ENCODE assay signal across 14 cellular contexts in the genomic region with DNA sequence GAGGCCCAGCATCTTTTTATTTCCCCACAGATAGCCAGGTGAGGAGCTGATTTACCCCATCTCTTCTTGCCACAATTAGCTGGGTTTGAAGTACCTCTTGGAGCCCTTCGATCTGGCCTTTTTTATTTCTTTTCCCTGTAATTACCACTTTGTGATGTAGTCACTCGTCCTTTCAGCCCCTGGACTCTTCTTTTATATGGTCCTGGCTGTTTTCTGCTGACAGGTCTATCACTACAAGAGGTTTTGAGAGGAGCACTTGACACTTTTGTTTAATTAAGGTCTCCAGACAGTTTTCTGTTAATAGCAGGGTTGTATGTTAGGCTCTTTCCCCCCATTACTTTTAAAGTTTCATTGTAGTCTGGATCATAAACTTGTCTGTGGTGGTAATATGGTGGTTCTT. TPM values are rescaled to one million over a fixed set of nuclear protein-coding genes. Genes with fewer than 3 reads are reported as not detected.
DNase-seq lines count a peak whose midpoint lies in the region; ATAC-seq and TF ChIP-seq lines count a peak whose summit lies in the region.
"Had no signal": no experiment of that assay in that cellular context is flagged by ENCODE, and none has a peak within 500 bp of the region (broad histone marks: within the 10 kb centered on the region; RNA-seq: fewer than 3 reads in every experiment).

No MANE protein-coding gene starts in this region.

- peaks cover 56 to 83% (median 65%) of the 10 kb centered on the region in 4 donors for H3K4me1 Mint-ChIP-seq in CD4-positive, alpha-beta memory T cell
- H3K4me1 Mint-ChIP-seq in memory B cell, result peaks cover 51% of the 10 kb centered on the region

- WGBS in aorta, 2 donors, result 79 to 81% methylated on average over 2 of the region's 2 CpGs

- peaks cover 0 to 3% of the 10 kb centered on the region in 2 donors for H3K36me3 Mint-ChIP-seq in CD4-positive, alpha-beta memory T cell
- peaks cover 6% of the 10 kb centered on the region for H3K36me3 Mint-ChIP-seq in memory B cell

- DNase-seq in CD4-positive, alpha-beta memory T cell, result no peak
- DNase-seq in HEK293T (ENCODE audit: extremely low spot score) (no peak), NCI-H2227 (lab: John Stamatoyannopoulos, UW; ENCODE audit: unreplicated experiment) (peak; percentile 70), memory B cell (ENCODE audit: low spot score in 2 of 2) (no peak), aorta (no peak), T1000 (lab: John Stamatoyannopoulos, UW) (no peak)
- DNase-seq: BE2C, H7, IMR-90, NCI-H146, NCI-H524 treated with DMSO at 0.1 percent for 48 hours, PC-3 had no signal

- no peak overlapping the region for H3K4me3 Mint-ChIP-seq in CD4-positive, alpha-beta memory T cell
- H3K4me3 Mint-ChIP-seq in memory B cell, result no peak overlapping the region

- no peaks in the 10 kb centered on the region for H3K27me3 Mint-ChIP-seq in CD4-positive, alpha-beta memory T cell
- no peaks in the 10 kb centered on the region for H3K27me3 Mint-ChIP-seq in memory B cell

- H3K27ac ChIP-seq in CD4-positive, alpha-beta memory T cell (ENCODE audit: low read depth, low read length), result no peak overlapping the region
- no peak overlapping the region for H3K27ac ChIP-seq in aorta (ENCODE audit: low read depth in 1 of 2, low read length in 2 of 2)

- intact Hi-C loops in CD4-positive, alpha-beta memory T cell (cut with micrococcal nuclease), result no loop called here
- intact Hi-C loops in aorta (cut with DNase I), result no loop called here

- no peak overlapping the region for H3K4me3 ChIP-seq in CD4-positive, alpha-beta memory T cell (ENCODE audit: low read length in 2 of 2)
- H3K4me3 ChIP-seq in aorta (ENCODE audit: low read length in 2 of 2), result no peak overlapping the region

- H3K27me3 ChIP-seq in CD4-positive, alpha-beta memory T cell (ENCODE audit: insufficient read depth, low read length), result no peaks in the 10 kb centered on the region
- H3K27me3 ChIP-seq in aorta (ENCODE audit: control insufficient read depth in 1 of 2, insufficient read depth in 2 of 2, low read length in 1 of 2), result no peaks in the 10 kb centered on the region
- H3K27me3 ChIP-seq: BE2C had no signal

- no peaks in the 10 kb centered on the region for H3K9me3 Mint-ChIP-seq in CD4-positive, alpha-beta memory T cell
- no peaks in the 10 kb centered on the region for H3K9me3 Mint-ChIP-seq in memory B cell

- H3K36me3 ChIP-seq in CD4-positive, alpha-beta memory T cell (ENCODE audit: insufficient read depth, low read length), result no peaks in the 10 kb centered on the region
- H3K36me3 ChIP-seq in aorta (ENCODE audit: control insufficient read depth in 1 of 2, insufficient read depth in 2 of 2, low read length in 1 of 2), result no peaks in the 10 kb centered on the region
- H3K36me3 ChIP-seq: BE2C had no signal

- ATAC-seq in memory B cell (ENCODE audit: low read depth) (no peak), aorta (ENCODE audit: low FRiP score) (no peak), GM21528 (IDR thresholded peaks at IDR 0.05; ENCODE audit: low FRiP score, unreplicated experiment) (no peak)
- ATAC-seq: PC-3 had no signal

- CTCF ChIA-PET in CD4-positive, alpha-beta memory T cell (lab: Charles Lee; ENCODE audit: partially characterized antibody), result no interaction called here
- CTCF ChIA-PET in HEK293T (lab: Yijun Ruan, JAX), result interaction anchor here (0.6 kb wide), 1 partner anchor 1881 kb away, joined by 3 read pairs; no protein-coding TSS in a partner anchor

- H3K27ac Mint-ChIP-seq in CD4-positive, alpha-beta memory T cell, result peak overlapping the region in 4 of 7 donors; percentile 5 to 63 (median 12)
- peak overlapping the region; percentile 17 for H3K27ac Mint-ChIP-seq in memory B cell

- no peaks in the 10 kb centered on the region for H3K9me3 ChIP-seq in CD4-positive, alpha-beta memory T cell (ENCODE audit: control insufficient read depth in 1 of 2, low read length in 2 of 2)
- no peaks in the 10 kb centered on the region for H3K9me3 ChIP-seq in aorta (ENCODE audit: control insufficient read depth, low read length)
- H3K9me3 ChIP-seq: BE2C had no signal

- POLR2A ChIA-PET in CD4-positive, alpha-beta memory T cell (lab: Charles Lee; ENCODE audit: partially characterized antibody), result interaction anchor here (1.5 kb wide), 1 partner anchor 12 kb away, joined by 6 read pairs; a partner anchor contains a TSS
- POLR2A ChIA-PET in HEK293T (lab: Yijun Ruan, JAX), result interaction anchor here (0.7 to 2.5 kb wide), 2 partner anchors 9 to 12 kb away, joined by 4 to 8 read pairs; a partner anchor contains a TSS

- H3K4me1 ChIP-seq in CD4-positive, alpha-beta memory T cell (ENCODE audit: insufficient read depth, low read length), result peaks cover 55% of the 10 kb centered on the region
- peaks cover 2 to 14% of the 10 kb centered on the region in 2 donors for H3K4me1 ChIP-seq in aorta (ENCODE audit: control insufficient read depth in 1 of 2, insufficient read depth in 2 of 2, low read length in 2 of 2)

TF ChIP-seq in HEK293T, 16 proteins besides CTCF, POLR2A, EP300 and RAD21:
- TF ChIP-seq BHLHE40 (IDR thresholded peaks at IDR 0.05; ENCODE audit: borderline replicate concordance), result no peak
- no peak for TF ChIP-seq FOXK2 (IDR thresholded peaks at IDR 0.05)
- TF ChIP-seq TARDBP (IDR thresholded peaks at IDR 0.05), result no peak
- TF ChIP-seq, protein P1, sequence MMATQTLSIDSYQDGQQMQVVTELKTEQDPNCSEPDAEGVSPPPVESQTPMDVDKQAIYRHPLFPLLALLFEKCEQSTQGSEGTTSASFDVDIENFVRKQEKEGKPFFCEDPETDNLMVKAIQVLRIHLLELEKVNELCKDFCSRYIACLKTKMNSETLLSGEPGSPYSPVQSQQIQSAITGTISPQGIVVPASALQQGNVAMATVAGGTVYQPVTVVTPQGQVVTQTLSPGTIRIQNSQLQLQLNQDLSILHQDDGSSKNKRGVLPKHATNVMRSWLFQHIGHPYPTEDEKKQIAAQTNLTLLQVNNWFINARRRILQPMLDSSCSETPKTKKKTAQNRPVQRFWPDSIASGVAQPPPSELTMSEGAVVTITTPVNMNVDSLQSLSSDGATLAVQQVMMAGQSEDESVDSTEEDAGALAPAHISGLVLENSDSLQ (IDR thresholded peaks at IDR 0.05), result peak; percentile 35; the same call in 1 of the 2 replicates

RNA-seq across cellular contexts. Expression of a gene that starts 11.8 kb away (rescaled TPM):
- 100 to 1,000 TPM; 153 to 160 TPM for total RNA-seq in CD4-positive, alpha-beta memory T cell
- polyA plus RNA-seq in CD4-positive, alpha-beta memory T cell, result 10 to 100 TPM; 13.4 to 25.1 TPM
- 10 to 100 TPM; 52.3 to 52.5 TPM for total RNA-seq in aorta
- 1 to 10 TPM; 4.1 to 6.0 TPM for polyA plus RNA-seq in aorta

RNA-seq across cellular contexts. Expression of a gene that starts 11.9 kb away (rescaled TPM):
- 10 to 100 TPM; 40.2 TPM for total RNA-seq in CD4-positive, alpha-beta memory T cell
- polyA plus RNA-seq in CD4-positive, alpha-beta memory T cell, result 100 to 1,000 TPM in 1 of 2 donors, 10 to 100 TPM in 1; 85.5 to 142 TPM
- total RNA-seq in aorta, result 10 to 100 TPM; 53.8 TPM
- 100 to 1,000 TPM in 1 of 2 donors, 10 to 100 TPM in 1; 64.7 to 150 TPM for polyA plus RNA-seq in aorta

RNA-seq across cellular contexts. Expression of a gene that starts 36.7 kb away (rescaled TPM):
- total RNA-seq in CD4-positive, alpha-beta memory T cell, result not detected
- polyA plus RNA-seq in CD4-positive, alpha-beta memory T cell, result not detected
- total RNA-seq in aorta, result not detected
- not detected for polyA plus RNA-seq in aorta
- total RNA-seq: H7, IMR-90, PC-3, SK-MEL-5 had no signal
- polyA plus RNA-seq: IMR-90 had no signal

RNA-seq across cellular contexts. Expression of a gene that starts 56.4 kb away (rescaled TPM):
- not detected for total RNA-seq in CD4-positive, alpha-beta memory T cell
- polyA plus RNA-seq in CD4-positive, alpha-beta memory T cell, result not detected
- total RNA-seq in aorta, result not detected
- polyA plus RNA-seq in aorta, result not detected
- total RNA-seq: H7, IMR-90, PC-3, SK-MEL-5 had no signal
- polyA plus RNA-seq: IMR-90 had no signal
